ENCODE assay signal across 9 cellular contexts in the genomic region with DNA sequence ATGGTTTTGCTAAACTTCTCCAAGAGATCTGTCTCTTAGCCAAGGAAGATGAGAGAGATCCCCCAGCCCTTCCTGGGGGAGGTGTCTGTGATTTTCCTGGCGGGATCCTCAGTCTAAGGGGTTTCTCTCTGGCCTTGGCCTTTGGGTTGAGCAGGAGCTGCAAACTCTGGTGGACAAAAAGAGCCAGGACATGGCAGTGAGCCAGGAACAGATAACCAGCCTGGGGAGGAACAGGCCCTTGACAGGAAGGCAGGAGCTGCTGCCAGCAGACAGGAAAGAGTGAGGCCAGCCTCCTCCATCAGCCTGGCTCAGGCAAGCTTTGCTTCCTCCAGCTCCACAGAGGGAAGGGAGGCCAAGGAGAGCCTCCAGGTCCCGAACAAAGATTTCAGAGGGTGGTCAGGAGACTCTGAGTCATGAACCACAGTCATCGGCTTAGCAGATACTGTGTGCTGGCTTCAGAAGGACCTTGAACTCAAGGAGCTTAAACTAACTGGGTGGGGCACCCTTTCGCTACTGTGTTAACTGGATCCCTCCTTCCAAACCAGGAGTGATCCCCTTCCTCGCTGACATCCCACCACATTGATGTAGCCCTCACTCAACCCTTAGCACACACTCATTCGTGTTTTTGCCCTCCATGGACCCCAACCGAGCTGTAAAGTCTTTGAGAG. TPM values are rescaled to one million over a fixed set of nuclear protein-coding genes. Genes with fewer than 3 reads are reported as not detected.
DNase-seq lines count a peak whose midpoint lies in the region; FAIRE-seq and TF ChIP-seq lines count a peak whose summit lies in the region.
"Had no signal": no experiment of that assay in that cellular context is flagged by ENCODE, and none has a peak within 500 bp of the region (broad histone marks: within the 10 kb centered on the region; RNA-seq: fewer than 3 reads in every experiment).

No MANE protein-coding gene starts in this region.

- no peaks in the 10 kb centered on the region for H3K27me3 ChIP-seq in bronchial epithelial cell (ENCODE audit: control insufficient read depth, insufficient read depth, low read length)

- peaks cover 5% of the 10 kb centered on the region for H3K36me3 Mint-ChIP-seq in endothelial cell (ENCODE audit: low read depth, unreplicated experiment)
- H3K36me3 Mint-ChIP-seq: naive B cell had no signal

- DNase-seq in G401 (ENCODE audit: low spot score) (peak; percentile 96), NOMO-1 treated with dmso at 0.1 percent for 144 hours (lab: John Stamatoyannopoulos, UW; ENCODE audit: unreplicated experiment) (peak; percentile 30), bronchial epithelial cell (ENCODE audit: low read depth) (peak; percentile 85), lung microvascular endothelial cell (ENCODE audit: low read depth in 2 of 2) (peak; percentile 58 to 86), D341Med (ENCODE audit: low spot score) (no peak), endothelial cell (ENCODE audit: low spot score) (no peak), T1000 (lab: John Stamatoyannopoulos, UW) (no peak), NCI-H526 (lab: John Stamatoyannopoulos, UW) (no peak)
- DNase-seq: naive B cell had no signal

- no peak overlapping the region for H3K27ac Mint-ChIP-seq in endothelial cell (ENCODE audit: unreplicated experiment)

- H3K27me3 Mint-ChIP-seq in endothelial cell (ENCODE audit: unreplicated experiment), result peaks cover 9% of the 10 kb centered on the region
- H3K27me3 Mint-ChIP-seq: naive B cell had no signal

- no peak overlapping the region for H3K4me3 ChIP-seq in bronchial epithelial cell (ENCODE audit: low read depth, low read length)

- H3K36me3 ChIP-seq in bronchial epithelial cell (ENCODE audit: control insufficient read depth, insufficient read depth, low read length), result no peaks in the 10 kb centered on the region

- H3K4me1 Mint-ChIP-seq in endothelial cell (ENCODE audit: unreplicated experiment), result peaks cover 29% of the 10 kb centered on the region

- FAIRE-seq in bronchial epithelial cell (lab: Jason Lieb, UNC), result no peak

- no peak for TF ChIP-seq CTCF in bronchial epithelial cell (IDR thresholded peaks at IDR 0.05; ENCODE audit: insufficient read depth, low read length, severe bottlenecking)
- TF ChIP-seq CTCF in endothelial cell (IDR thresholded peaks at IDR 0.05; ENCODE audit: unreplicated experiment), result no peak

- no peak overlapping the region for H3K4me3 Mint-ChIP-seq in endothelial cell (ENCODE audit: unreplicated experiment)
- H3K4me3 Mint-ChIP-seq: naive B cell had no signal

- no peaks in the 10 kb centered on the region for H3K9me3 Mint-ChIP-seq in endothelial cell (ENCODE audit: unreplicated experiment)
- H3K9me3 Mint-ChIP-seq: naive B cell had no signal

- in situ Hi-C loops in G401 (cut with HindIII; ENCODE audit: low sequenced_read_pairs), result no loop called here

RNA-seq across cellular contexts. Expression of gene DDIT4, which starts 34.7 kb away (rescaled TPM):
- 192 and 262 TPM in 2 replicates for total RNA-seq in G401 (2014; rRNA removed; shearing (Covaris generic))
- total RNA-seq in bronchial epithelial cell (2,437 and 2,447 TPM in 2 replicates), lung microvascular endothelial cell (131 and 178 TPM in 2 replicates), endothelial cell (ENCODE audit: unreplicated experiment) (32.4 TPM)

RNA-seq across cellular contexts. Expression of gene DNAJB12, which starts 46.3 kb away (rescaled TPM):
- total RNA-seq in G401 (2014; rRNA removed; shearing (Covaris generic)), result 22.6 and 23.1 TPM in 2 replicates
- total RNA-seq in bronchial epithelial cell (21.6 and 26.6 TPM in 2 replicates), lung microvascular endothelial cell (16.8 and 21.6 TPM in 2 replicates), endothelial cell (ENCODE audit: unreplicated experiment) (20.5 TPM)

Comparison
In these comparisons a context has a peak if more than half of its experiments do, and no peak if none do; other contexts are left out.
1. DNase-seq: peak in G401 (single experiment), NOMO-1 treated with dmso at 0.1 percent for 144 hours (single experiment), bronchial epithelial cell (single experiment) and lung microvascular endothelial cell (2 of 2); none in D341Med (single experiment), endothelial cell (single experiment), T1000 (single experiment) and NCI-H526 (0 of 2).